1 cellular context compared by ENCODE assay signal in genomic region chr1:14961661-14962267, GRCh38.
TF ChIP-seq lines count a peak whose summit lies in the region.

No MANE protein-coding gene starts in this region.

TF ChIP-seq in K562, 482 proteins besides CTCF, POLR2A, EP300 and RAD21 (continues in another document):
- no peak for TF ChIP-seq CBX3 (IDR thresholded peaks at IDR 0.05; ENCODE audit: borderline replicate concordance in 1 of 2, low read length in 2 of 2)
- TF ChIP-seq CBFA2T2 (conservative IDR thresholded peaks at IDR 0.05): peak; percentile 73
- no peak for TF ChIP-seq TCF15 (CRISPR knock-in tag; IDR thresholded peaks at IDR 0.05)
- TF ChIP-seq CHCHD3 (CRISPR knock-in tag; IDR thresholded peaks at IDR 0.05): no peak
- TF ChIP-seq CREB3 (tag; conservative IDR thresholded peaks at IDR 0.05; ENCODE audit: low read depth): no peak
- no peak for TF ChIP-seq SMAD4 (CRISPR knock-in tag; conservative IDR thresholded peaks at IDR 0.05)
- TF ChIP-seq ZNF584 (CRISPR knock-in tag; IDR thresholded peaks at IDR 0.05; ENCODE audit: low read depth): no peak
- TF ChIP-seq ZNF764 (CRISPR knock-in tag; IDR thresholded peaks at IDR 0.05; ENCODE audit: low read depth): no peak
- no peak for TF ChIP-seq BCL6 (CRISPR knock-in tag; IDR thresholded peaks at IDR 0.05)
- TF ChIP-seq ZNF76 (CRISPR knock-in tag; IDR thresholded peaks at IDR 0.05; ENCODE audit: borderline replicate concordance): no peak
- TF ChIP-seq ESRRA (IDR thresholded peaks at IDR 0.05; ENCODE audit: borderline replicate concordance, low read depth): no peak
- no peak for TF ChIP-seq TAL1 (IDR thresholded peaks at IDR 0.05)
- TF ChIP-seq RAD51 (IDR thresholded peaks at IDR 0.05; ENCODE audit: borderline replicate concordance, low read depth): peak; percentile 95
- TF ChIP-seq VEZF1 (CRISPR knock-in tag; IDR thresholded peaks at IDR 0.05): no peak
- no peak for TF ChIP-seq CC2D1A (IDR thresholded peaks at IDR 0.05)
- TF ChIP-seq NFRKB (IDR thresholded peaks at IDR 0.05; ENCODE audit: low read depth): no peak
- TF ChIP-seq E2F1 (CRISPR knock-in tag; IDR thresholded peaks at IDR 0.05): no peak
- no peak for TF ChIP-seq ASH1L (IDR thresholded peaks at IDR 0.05; ENCODE audit: borderline replicate concordance, low read depth, partially characterized antibody)
- peak; percentile 96 for TF ChIP-seq TFE3 (CRISPR knock-in tag; IDR thresholded peaks at IDR 0.05)
- TF ChIP-seq ZNF384 (IDR thresholded peaks at IDR 0.05; ENCODE audit: low read depth, low read length): no peak
- TF ChIP-seq ZNF165 (CRISPR knock-in tag; IDR thresholded peaks at IDR 0.05; ENCODE audit: borderline replicate concordance): no peak
- no peak for TF ChIP-seq ZNF224 (CRISPR knock-in tag; IDR thresholded peaks at IDR 0.05)
- no peak for TF ChIP-seq ZNF445 (CRISPR knock-in tag; IDR thresholded peaks at IDR 0.05; ENCODE audit: low read depth)
- no peak for TF ChIP-seq ZNF274 (IDR thresholded peaks at IDR 0.05; ENCODE audit: borderline replicate concordance, low read depth, low read length)
- no peak for TF ChIP-seq PBX2 (CRISPR knock-in tag; IDR thresholded peaks at IDR 0.05; ENCODE audit: low read depth)
- no peak for TF ChIP-seq PBX2 (tag; conservative IDR thresholded peaks at IDR 0.05; ENCODE audit: low read depth)
- TF ChIP-seq HSF4 (CRISPR knock-in tag; IDR thresholded peaks at IDR 0.05; ENCODE audit: borderline replicate concordance): no peak
- no peak for TF ChIP-seq ZFP30 (CRISPR knock-in tag; IDR thresholded peaks at IDR 0.05; ENCODE audit: borderline replicate concordance)
- TF ChIP-seq KDM4B (IDR thresholded peaks at IDR 0.05; ENCODE audit: borderline replicate concordance in 2 of 2, low read depth in 1 of 2): no peak
- no peak for TF ChIP-seq ZNF174 (CRISPR knock-in tag; IDR thresholded peaks at IDR 0.05)
- no peak for TF ChIP-seq FOXJ3 (CRISPR knock-in tag; IDR thresholded peaks at IDR 0.05)
- TF ChIP-seq CREM (IDR thresholded peaks at IDR 0.05; ENCODE audit: low read depth): 0 out of 2 replicates have a peak, but pooled peaks have one; percentile 38
- no peak for TF ChIP-seq LEF1 (IDR thresholded peaks at IDR 0.05)
- no peak for TF ChIP-seq U2AF1 (optimal IDR thresholded peaks at IDR 0.05; ENCODE audit: low read depth, low read length)
- TF ChIP-seq CXXC5 (CRISPR knock-in tag; IDR thresholded peaks at IDR 0.05): no peak
- no peak for TF ChIP-seq ATF6 (CRISPR knock-in tag; IDR thresholded peaks at IDR 0.05)
- no peak for TF ChIP-seq CTBP1 (IDR thresholded peaks at IDR 0.05; ENCODE audit: borderline replicate concordance)
- no peak for TF ChIP-seq MEIS2 (IDR thresholded peaks at IDR 0.05; ENCODE audit: partially characterized antibody)
- no peak for TF ChIP-seq SRSF1 (IDR thresholded peaks at IDR 0.05; ENCODE audit: low read depth, low read length)
- no peak for TF ChIP-seq PPARD (CRISPR knock-in tag; IDR thresholded peaks at IDR 0.05)
- peak; percentile 77 to 82 for TF ChIP-seq SIX5 (IDR thresholded peaks at IDR 0.05; ENCODE audit: borderline replicate concordance in 1 of 2, insufficient read depth in 1 of 2, low read depth in 1 of 2, low read length in 2 of 2)
- no peak for TF ChIP-seq TSHZ1 (CRISPR knock-in tag; IDR thresholded peaks at IDR 0.05)
- no peak for TF ChIP-seq NKRF (IDR thresholded peaks at IDR 0.05; ENCODE audit: borderline replicate concordance)
- no peak for TF ChIP-seq ATF2 (CRISPR knock-in tag; IDR thresholded peaks at IDR 0.05)
- no peak for TF ChIP-seq DIDO1 (tag; IDR thresholded peaks at IDR 0.05; ENCODE audit: low read depth)
- no peak for TF ChIP-seq TCF3 (CRISPR knock-in tag; IDR thresholded peaks at IDR 0.05)
- no peak for TF ChIP-seq HMGN3 (IDR thresholded peaks at IDR 0.05; ENCODE audit: borderline replicate concordance, extremely low read depth, insufficient read length, low read depth, low read length)
